ENCODE assay signal across 1 cellular context in genomic region chr2:27069436-27069835, GRCh38.
TF ChIP-seq lines count a peak whose summit lies in the region.

No MANE protein-coding gene starts in this region.

TF ChIP-seq in IMR-90, 13 proteins besides CTCF, POLR2A, EP300 and RAD21 (continued from another document):
- TF ChIP-seq SMC3 (IDR thresholded peaks at IDR 0.05; ENCODE audit: low read depth, low read length) (no peak), MXI1 (IDR thresholded peaks at IDR 0.05; ENCODE audit: borderline replicate concordance, low read depth, low read length) (no peak), MAZ (IDR thresholded peaks at IDR 0.05; ENCODE audit: borderline replicate concordance, low read depth, low read length) (no peak), CEBPB (IDR thresholded peaks at IDR 0.05; ENCODE audit: low read depth, low read length) (no peak), BHLHE40 (IDR thresholded peaks at IDR 0.05; ENCODE audit: low read depth, low read length) (no peak), NFE2L2 (IDR thresholded peaks at IDR 0.05; ENCODE audit: low read depth, low read length) (no peak), ELK1 (IDR thresholded peaks at IDR 0.05; ENCODE audit: borderline replicate concordance, low read depth, low read length) (no peak)
